Comparison of ENCODE assay signal across 8 cellular contexts in the genomic region with DNA sequence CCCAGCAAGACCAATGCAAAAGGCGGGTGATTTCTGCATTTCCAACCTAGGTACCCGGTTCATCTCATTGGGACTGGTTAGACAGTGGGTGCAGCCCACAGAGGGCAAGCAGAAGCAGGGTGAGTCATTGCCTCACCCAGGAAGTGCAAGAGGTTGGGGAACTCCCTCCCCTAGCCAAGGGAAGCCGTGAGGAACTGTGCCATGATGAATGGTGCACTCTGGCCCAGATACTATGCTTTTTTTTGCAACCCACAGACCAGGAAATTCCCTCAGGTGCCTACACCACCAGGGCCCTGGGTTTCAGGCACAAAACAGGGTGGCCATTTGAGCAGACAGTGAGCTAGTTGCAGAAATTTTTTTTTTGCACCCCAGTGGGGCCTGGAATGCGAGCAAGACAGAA.
DNase-seq lines count a peak whose midpoint lies in the region; ATAC-seq and TF ChIP-seq lines count a peak whose summit lies in the region.

No MANE protein-coding gene starts in this region.

- intact Hi-C loops in colonic mucosa (cut with DNase I) = no loop called here

- peak overlapping the region; percentile 17 for H3K27ac ChIP-seq in colonic mucosa

- H3K27me3 ChIP-seq in colonic mucosa = no peaks in the 10 kb centered on the region

- no peak overlapping the region for H3K9ac ChIP-seq in colonic mucosa (ENCODE audit: low read depth in 2 of 2, low read length in 2 of 2)

- H3K9me3 ChIP-seq in colonic mucosa = no peaks in the 10 kb centered on the region

- no peaks in the 10 kb centered on the region for H3K4me1 ChIP-seq in colonic mucosa

- DNase-seq in Caki2 (ENCODE audit: low read depth) (peak; percentile 56), NCI-H226 (peak; percentile 86), colonic mucosa (peak; percentile 31), NAMALWA (ENCODE audit: low spot score) (no peak), KG1 (lab: John Stamatoyannopoulos, UW) (no peak), Ammon's horn (ENCODE audit: low spot score) (no peak), NCI-H748 treated with DMSO at 0.1 percent for 48 hours (lab: John Stamatoyannopoulos, UW) (no peak)

- H3K4me3 ChIP-seq in colonic mucosa = no peak overlapping the region

- no peaks in the 10 kb centered on the region for H3K36me3 ChIP-seq in colonic mucosa

- TF ChIP-seq CTCF in colonic mucosa (IDR thresholded peaks at IDR 0.05) = no peak

- in situ Hi-C loops in Caki2 (cut with HindIII; ENCODE audit: low pct_unique_long_range_greater_than_20kb, low sequenced_read_pairs) = no loop called here

- peak; percentile 74 for ATAC-seq in GM21723 (IDR thresholded peaks at IDR 0.05; ENCODE audit: unreplicated experiment)

Comparison
In these comparisons a context has a peak if more than half of its experiments do, and no peak if none do; other contexts are left out.
1. DNase-seq: peak in Caki2 (single experiment), NCI-H226 (single experiment) and colonic mucosa (single experiment); none in NAMALWA (single experiment), KG1 (single experiment), Ammon's horn (single experiment) and NCI-H748 treated with DMSO at 0.1 percent for 48 hours (single experiment).